In genomic region chr17:56876766-56877179, GRCh38 we compare ENCODE assay signal across 21 cellular contexts.
"Had no signal": no experiment of that assay in that cellular context is flagged by ENCODE, and none has a peak within 500 bp of the region (broad histone marks: within the 10 kb centered on the region; RNA-seq: fewer than 3 reads in every experiment).

No MANE protein-coding gene starts in this region.

- ATAC-seq: activated CD8-positive, alpha-beta memory T cell treated with anti-CD3 and anti-CD28 coated beads, Interleukin-2, amount 10 ng/mL, durations not matched to agents 7 days and 5 days; activated CD8-positive, alpha-beta T cell treated with anti-CD3 and anti-CD28 coated beads for 36 hours; foreskin keratinocyte; left cardiac atrium; naive thymus-derived CD4-positive, alpha-beta T cell; T-helper 17 cell had no signal

- H3K9me3 ChIP-seq: sigmoid colon, upper lobe of left lung had no signal

- H3K27ac ChIP-seq: coronary artery, foreskin keratinocyte, sigmoid colon, SK-N-MC had no signal

- H3K4me3 ChIP-seq: coronary artery, lung, sigmoid colon, SK-N-MC, upper lobe of left lung had no signal

- H3K4me3 Mint-ChIP-seq: activated CD4-positive, alpha-beta T cell treated with anti-CD3 and anti-CD28 coated beads, Interleukin-2, amount 10 ng/mL, durations not matched to agents 24 days and 14 days; activated CD8-positive, alpha-beta memory T cell treated with anti-CD3 and anti-CD28 coated beads, Interleukin-2, amount 10 ng/mL, durations not matched to agents 7 days and 5 days; activated CD8-positive, alpha-beta T cell treated with anti-CD3 and anti-CD28 coated beads for 36 hours; naive thymus-derived CD4-positive, alpha-beta T cell; neural crest cell; T-helper 17 cell had no signal

- H3K36me3 ChIP-seq: sigmoid colon, upper lobe of left lung had no signal

- H3K27me3 ChIP-seq: foreskin keratinocyte, sigmoid colon, upper lobe of left lung had no signal

- H3K27ac Mint-ChIP-seq: activated CD4-positive, alpha-beta T cell treated with anti-CD3 and anti-CD28 coated beads, Interleukin-2, amount 10 ng/mL, durations not matched to agents 24 days and 14 days; activated CD8-positive, alpha-beta memory T cell treated with anti-CD3 and anti-CD28 coated beads, Interleukin-2, amount 10 ng/mL, durations not matched to agents 7 days and 5 days; activated CD8-positive, alpha-beta T cell treated with anti-CD3 and anti-CD28 coated beads for 36 hours; naive thymus-derived CD4-positive, alpha-beta T cell; T-helper 17 cell had no signal

- H3K36me3 Mint-ChIP-seq: activated CD8-positive, alpha-beta memory T cell treated with anti-CD3 and anti-CD28 coated beads, Interleukin-2, amount 10 ng/mL, durations not matched to agents 7 days and 5 days had no signal

- H3K9me3 Mint-ChIP-seq: activated CD4-positive, alpha-beta T cell treated with anti-CD3 and anti-CD28 coated beads, Interleukin-2, amount 10 ng/mL, durations not matched to agents 24 days and 14 days; activated CD8-positive, alpha-beta T cell treated with anti-CD3 and anti-CD28 coated beads for 36 hours had no signal

- H3K27me3 Mint-ChIP-seq: activated CD4-positive, alpha-beta T cell treated with anti-CD3 and anti-CD28 coated beads, Interleukin-2, amount 10 ng/mL, durations not matched to agents 24 days and 14 days; T-helper 17 cell had no signal

- DNase-seq: activated CD4-positive, alpha-beta T cell treated with anti-CD3 and anti-CD28 coated beads, Interleukin-2, amount 10 ng/mL, durations not matched to agents 24 days and 14 days; activated CD8-positive, alpha-beta memory T cell treated with anti-CD3 and anti-CD28 coated beads, Interleukin-2, amount 10 ng/mL, durations not matched to agents 7 days and 5 days; activated CD8-positive, alpha-beta T cell treated with anti-CD3 and anti-CD28 coated beads for 36 hours; activated gamma-delta T cell; activated naive CD4-positive, alpha-beta T cell treated with anti-CD3 and anti-CD28 coated beads, Interleukin-2, amount 50 U/mL, for 16 hours; activated T-cell treated with anti-CD3 and anti-CD28 coated beads for 4 hours; foreskin keratinocyte; left cardiac atrium; naive thymus-derived CD4-positive, alpha-beta T cell; occipital lobe; posterior cingulate gyrus; sigmoid colon; stimulated activated CD4-positive, alpha-beta T cell treated with anti-CD3 and anti-CD28 coated beads, Interleukin-2, amount 100 ng/mL, for 48 hours; stimulated activated naive CD4-positive, alpha-beta T cell; SW 1271; T-helper 17 cell; upper lobe of left lung had no signal

- H3K4me1 ChIP-seq: foreskin keratinocyte, sigmoid colon, upper lobe of left lung had no signal

- H3K4me1 Mint-ChIP-seq: activated CD4-positive, alpha-beta T cell treated with anti-CD3 and anti-CD28 coated beads, Interleukin-2, amount 10 ng/mL, durations not matched to agents 24 days and 14 days; activated CD8-positive, alpha-beta memory T cell treated with anti-CD3 and anti-CD28 coated beads, Interleukin-2, amount 10 ng/mL, durations not matched to agents 7 days and 5 days; neural crest cell; T-helper 17 cell had no signal
